ENCODE assay signal across 21 cellular contexts in genomic region chr2:70182689-70183088, GRCh38. TPM values are rescaled to one million over a fixed set of nuclear protein-coding genes. Genes with fewer than 3 reads are reported as not detected.
DNase-seq lines count a peak whose midpoint lies in the region; ATAC-seq, FAIRE-seq and TF ChIP-seq lines count a peak whose summit lies in the region.
"Had no signal": no experiment of that assay in that cellular context is flagged by ENCODE, and none has a peak within 500 bp of the region (broad histone marks: within the 10 kb centered on the region; RNA-seq: fewer than 3 reads in every experiment).

No MANE protein-coding gene starts in this region.

- H3K9me3 Mint-ChIP-seq in dendritic cell treated with granulocyte-macrophage colony-stimulating factor and Interleukin-4, amounts not matched to agents 40 ng/mL and 50 ng/mL, for 4 days, result no peaks in the 10 kb centered on the region
- H3K9me3 Mint-ChIP-seq in stimulated activated memory B cell treated with anti-CD40 and anti-IgM and Interleukin-4, amounts not matched to agents 10 μg/mL and 1 μg/mL and 100 μg/mL, for 72 hours, result no peaks in the 10 kb centered on the region
- H3K9me3 Mint-ChIP-seq: H9 had no signal

- DNase-seq in GM12892 (ENCODE audit: insufficient read length) (no peak), OCI-LY7 (ENCODE audit: low spot score) (no peak), NCI-H526 (lab: John Stamatoyannopoulos, UW) (no peak), NCI-H2029 treated with DMSO at 0.1 percent for 48 hours (lab: John Stamatoyannopoulos, UW) (no peak)
- no peak for DNase-seq in activated effector memory CD4-positive, alpha-beta T cell treated with anti-CD3 and anti-CD28 coated beads, Interleukin-2, amount 50 U/mL, for 16 hours
- DNase-seq: C1 segment of cervical spinal cord, DMS79, H9, IMR-90, Karpas-422, NCI-H1048, NCI-H1436, NCI-H2029, NCI-H2171 treated with DMSO at 0.1 percent for 48 hours, NCI-H510A, NCI-H82, SJCRH30 had no signal

- TF ChIP-seq CTCF in OCI-LY7 (conservative IDR thresholded peaks at IDR 0.05; ENCODE audit: low read length), result no peak

- no peak for ATAC-seq in stimulated activated memory B cell treated with anti-CD40 and anti-IgM and Interleukin-4, amounts not matched to agents 10 μg/mL and 1 μg/mL and 100 μg/mL, for 72 hours
- ATAC-seq: Panc1 had no signal

- H4K20me1 ChIP-seq in OCI-LY7 (ENCODE audit: insufficient read depth, low read length), result no peaks in the 10 kb centered on the region

- TF ChIP-seq POLR2A in GM12892 (IDR thresholded peaks at IDR 0.05; ENCODE audit: low read depth, low read length), result no peak

- H3K79me2 ChIP-seq in OCI-LY7 (ENCODE audit: insufficient read depth, low read depth, low read length), result no peaks in the 10 kb centered on the region

- H2AFZ ChIP-seq in OCI-LY7 (ENCODE audit: low read length), result peak overlapping the region; percentile 20; the same call in 1 of the 2 replicates

- CTCF ChIA-PET in OCI-LY7 (lab: Charles Lee; ENCODE audit: unreplicated experiment), result no interaction called here

- peak overlapping the region; percentile 79; the same call in 1 of the 2 replicates for H3K4me2 ChIP-seq in OCI-LY7 (ENCODE audit: low read length)

- peaks cover 48% of the 10 kb centered on the region for H3K36me3 Mint-ChIP-seq in dendritic cell treated with granulocyte-macrophage colony-stimulating factor and Interleukin-4, amounts not matched to agents 40 ng/mL and 50 ng/mL, for 4 days (ENCODE audit: low read depth)
- H3K36me3 Mint-ChIP-seq in stimulated activated memory B cell treated with anti-CD40 and anti-IgM and Interleukin-4, amounts not matched to agents 10 μg/mL and 1 μg/mL and 100 μg/mL, for 72 hours, result peaks cover 8% of the 10 kb centered on the region

- H3K27ac ChIP-seq in OCI-LY7 (ENCODE audit: low read depth, low read length, poor library complexity, severe bottlenecking), result peak overlapping the region; percentile 81
- H3K27ac ChIP-seq: SJCRH30 had no signal

- no TSS peak for BruUV-seq in OCI-LY7 (replicated peaks; lab: Mats Ljungman, UMichigan)

- no peak overlapping the region for H3K4me3 Mint-ChIP-seq in dendritic cell treated with granulocyte-macrophage colony-stimulating factor and Interleukin-4, amounts not matched to agents 40 ng/mL and 50 ng/mL, for 4 days
- H3K4me3 Mint-ChIP-seq in stimulated activated memory B cell treated with anti-CD40 and anti-IgM and Interleukin-4, amounts not matched to agents 10 μg/mL and 1 μg/mL and 100 μg/mL, for 72 hours, result no peak overlapping the region
- H3K4me3 Mint-ChIP-seq: H9 had no signal

- no peak overlapping the region for H3K4me3 ChIP-seq in OCI-LY7 (ENCODE audit: low read depth, low read length, poor library complexity, severe bottlenecking)
- H3K4me3 ChIP-seq: SJCRH30 had no signal

- H3K9me2 ChIP-seq in OCI-LY7 (ENCODE audit: insufficient read depth, low read length), result no peaks in the 10 kb centered on the region

- H3K27ac Mint-ChIP-seq in dendritic cell treated with granulocyte-macrophage colony-stimulating factor and Interleukin-4, amounts not matched to agents 40 ng/mL and 50 ng/mL, for 4 days, result peak overlapping the region; percentile 41
- H3K27ac Mint-ChIP-seq in stimulated activated memory B cell treated with anti-CD40 and anti-IgM and Interleukin-4, amounts not matched to agents 10 μg/mL and 1 μg/mL and 100 μg/mL, for 72 hours, result peak overlapping the region; percentile 78

- no peaks in the 10 kb centered on the region for H3K9me3 ChIP-seq in OCI-LY7 (ENCODE audit: low read length)
- H3K9me3 ChIP-seq: SJCRH30 had no signal

- intact Hi-C loops in OCI-LY7 (cut with micrococcal nuclease; ENCODE audit: unreplicated experiment), result no loop called here
- intact Hi-C loops in dendritic cell treated with granulocyte-macrophage colony-stimulating factor and Interleukin-4, amounts not matched to agents 40 ng/mL and 50 ng/mL, for 4 days (cut with micrococcal nuclease), result no loop called here

- FAIRE-seq in GM12892 (lab: Jason Lieb, UNC), result peak; percentile 24
- FAIRE-seq: HTR-8/SVneo had no signal

- H3K4me1 Mint-ChIP-seq in dendritic cell treated with granulocyte-macrophage colony-stimulating factor and Interleukin-4, amounts not matched to agents 40 ng/mL and 50 ng/mL, for 4 days (ENCODE audit: low read depth), result no peaks in the 10 kb centered on the region
- peaks cover 23% of the 10 kb centered on the region for H3K4me1 Mint-ChIP-seq in stimulated activated memory B cell treated with anti-CD40 and anti-IgM and Interleukin-4, amounts not matched to agents 10 μg/mL and 1 μg/mL and 100 μg/mL, for 72 hours
- H3K4me1 Mint-ChIP-seq: H9 had no signal

- peaks cover 20% of the 10 kb centered on the region for H3K36me3 ChIP-seq in OCI-LY7 (ENCODE audit: insufficient read depth, low read length)

- POLR2A ChIA-PET in OCI-LY7 (lab: Charles Lee), result interaction anchor here (0.6 to 2.8 kb wide), 5 partner anchors 8 to 403 kb away, joined by 3 to 32 read pairs (median 6); partner anchors contain the start of genes C2orf42 and SNRPG

- no peaks in the 10 kb centered on the region for H3K27me3 Mint-ChIP-seq in dendritic cell treated with granulocyte-macrophage colony-stimulating factor and Interleukin-4, amounts not matched to agents 40 ng/mL and 50 ng/mL, for 4 days
- no peaks in the 10 kb centered on the region for H3K27me3 Mint-ChIP-seq in stimulated activated memory B cell treated with anti-CD40 and anti-IgM and Interleukin-4, amounts not matched to agents 10 μg/mL and 1 μg/mL and 100 μg/mL, for 72 hours

- H3K4me1 ChIP-seq in OCI-LY7 (ENCODE audit: insufficient read depth, low read length, poor library complexity, severe bottlenecking), result peaks cover 30% of the 10 kb centered on the region
- H3K4me1 ChIP-seq: SJCRH30 had no signal

RNA-seq across cellular contexts. Expression of gene C2orf42, which starts 8.1 kb away (rescaled TPM):
- polyA plus RNA-seq in GM12892 (2012; ENCODE audit: missing spikeins), result 7.4 TPM
- total RNA-seq in OCI-LY7 (2014; rRNA removed; shearing (Covaris generic)), result 24.5 and 26.8 TPM in 2 replicates
- total RNA-seq in OCI-LY7 (2022), result 19.0 and 21.3 TPM in 2 replicates
